8 cellular contexts compared by ENCODE assay signal in the genomic region with DNA sequence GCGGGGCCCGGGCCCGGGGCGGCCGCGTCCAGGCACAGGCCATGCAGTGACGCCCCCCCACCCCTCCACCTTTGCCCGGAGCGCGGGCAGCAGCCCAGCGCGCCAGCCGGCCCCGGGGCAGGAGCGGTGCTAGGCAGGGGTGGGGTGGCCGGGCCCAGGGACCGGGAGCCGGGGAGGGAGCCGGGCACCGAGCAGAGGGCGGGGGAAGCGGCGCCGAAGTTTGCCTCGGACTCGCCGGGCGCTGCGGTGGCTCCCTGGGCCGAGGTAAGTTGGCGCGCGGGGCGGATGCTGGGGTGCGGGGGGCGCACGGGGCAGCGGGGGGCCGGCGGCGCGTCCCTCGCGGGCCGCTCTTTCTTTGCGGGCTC. TPM values are rescaled to one million over a fixed set of nuclear protein-coding genes. Genes with fewer than 3 reads are reported as not detected.
DNase-seq lines count a peak whose midpoint lies in the region; ATAC-seq and TF ChIP-seq lines count a peak whose summit lies in the region.

No MANE protein-coding gene starts in this region.

- DNase-seq in activated effector memory CD4-positive, alpha-beta T cell treated with anti-CD3 and anti-CD28 coated beads, Interleukin-2, amount 50 U/mL, for 16 hours = peak; percentile 68
- no peak for DNase-seq in activated effector memory CD4-positive, alpha-beta T cell treated with Interleukin-2 at 50 U/mL for 16 hours
- DNase-seq in coronary artery (ENCODE audit: low spot score) = no peak
- DNase-seq in mucosa of descending colon = peak in 1 of 3 donors; percentile 61
- no peak for DNase-seq in epidermal melanocyte (ENCODE audit: insufficient read length, low spot score)
- DNase-seq in GF-D8 (lab: John Stamatoyannopoulos, UW) = no peak
- no peak for DNase-seq in MV-4-11 (lab: John Stamatoyannopoulos, UW)

- intact Hi-C loops in mucosa of descending colon (cut with DNase I, micrococcal nuclease) = loop anchor here in 1 of 2 donors (10.0 kb wide), 1 partner anchor 130 kb away; no protein-coding TSS in a partner anchor

- no peak for TF ChIP-seq CTCF in coronary artery (IDR thresholded peaks at IDR 0.05)
- no peak for TF ChIP-seq CTCF in mucosa of descending colon (IDR thresholded peaks at IDR 0.05)

- peaks cover 10% of the 10 kb centered on the region for H3K36me3 ChIP-seq in mucosa of descending colon (ENCODE audit: low read depth)

- H3K27ac ChIP-seq in coronary artery = peak overlapping the region; percentile 88 to 99

- peak overlapping the region; percentile 97 for H3K4me3 ChIP-seq in coronary artery
- peak overlapping the region; percentile 69 for H3K4me3 ChIP-seq in mucosa of descending colon

- peaks cover 12% of the 10 kb centered on the region for H3K4me1 ChIP-seq in mucosa of descending colon (ENCODE audit: low read depth)

- no peaks in the 10 kb centered on the region for H3K9me3 ChIP-seq in mucosa of descending colon

- ATAC-seq in HG03280 (IDR thresholded peaks at IDR 0.05; ENCODE audit: unreplicated experiment) (peak; percentile 16), mucosa of descending colon (peak; percentile 35)

RNA-seq across cellular contexts. Expression of a gene that starts 0.3 kb away (rescaled TPM):
- total RNA-seq in mucosa of descending colon = 100 to 1,000 TPM in 1 of 3 donors, 10 to 100 TPM in 2; 33.2 to 196 (median 41.1) TPM
